ENCODE assay signal across 20 cellular contexts in the genomic region with DNA sequence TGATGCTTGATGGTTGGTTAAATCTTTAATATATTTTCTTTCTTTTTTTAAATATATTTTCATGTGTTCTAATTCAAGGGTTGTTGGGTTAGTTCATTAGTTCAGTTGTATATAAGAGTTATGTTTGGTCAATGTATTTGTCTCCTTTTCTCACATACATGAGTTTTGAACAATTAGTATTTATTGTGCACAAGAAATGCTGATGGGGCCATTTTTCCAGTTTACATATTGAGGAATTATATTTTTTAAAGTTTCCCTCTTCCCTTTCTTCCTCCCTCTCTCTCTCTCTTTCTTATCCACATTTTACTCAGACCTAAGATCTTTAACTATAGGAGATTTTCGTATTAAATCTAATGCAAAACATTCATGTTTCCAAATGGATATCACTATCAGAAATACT.
DNase-seq lines count a peak whose midpoint lies in the region; ATAC-seq, FAIRE-seq and TF ChIP-seq lines count a peak whose summit lies in the region.
"Had no signal": no experiment of that assay in that cellular context is flagged by ENCODE, and none has a peak within 500 bp of the region (broad histone marks: within the 10 kb centered on the region; RNA-seq: fewer than 3 reads in every experiment).

No MANE protein-coding gene starts in this region.

- H3K27me3 ChIP-seq in HepG2 (ENCODE audit: control insufficient read depth in 1 of 2, insufficient read depth in 2 of 2, low read length in 2 of 2) (no peaks in the 10 kb centered on the region), right lobe of liver (no peaks in the 10 kb centered on the region), OCI-LY1 (ENCODE audit: insufficient read depth, low read length) (no peaks in the 10 kb centered on the region), heart left ventricle (no peaks in the 10 kb centered on the region)
- H3K27me3 ChIP-seq: left lung, neural progenitor cell, SJCRH30, suprapubic skin had no signal

- no peak for TF ChIP-seq RAD21 in HepG2 (CRISPR knock-in tag; IDR thresholded peaks at IDR 0.05)

- H2AFZ ChIP-seq in HepG2 (ENCODE audit: low read length) (no peak overlapping the region), OCI-LY1 (ENCODE audit: low read length) (no peak overlapping the region)
- H2AFZ ChIP-seq: GM23248, neural progenitor cell had no signal

- H4K20me1 ChIP-seq in HepG2 (ENCODE audit: insufficient read depth, low read length), result no peaks in the 10 kb centered on the region
- H4K20me1 ChIP-seq in OCI-LY1 (ENCODE audit: insufficient read depth, low read length), result no peaks in the 10 kb centered on the region

- intact Hi-C loops in HepG2 (cut with micrococcal nuclease; ENCODE audit: unreplicated experiment), result no loop called here
- intact Hi-C loops in right lobe of liver (cut with DNase I), result no loop called here
- intact Hi-C loops in heart left ventricle (cut with DNase I), result loop anchor here in 3 of 10 donors (10.0 kb wide), 3 partner anchors 235 to 255 kb away; no protein-coding TSS in a partner anchor

- peak overlapping the region; percentile 27 for H3K27ac Mint-ChIP-seq in endothelial cell (ENCODE audit: unreplicated experiment)
- H3K27ac Mint-ChIP-seq: activated CD4-positive, alpha-beta T cell treated with anti-CD3 and anti-CD28 coated beads, Interleukin-2, amount 10 ng/mL, durations not matched to agents 24 days and 14 days; neural progenitor cell had no signal

- DNase-seq in HepG2 (ENCODE audit: low spot score) (no peak), right lobe of liver (no peak), endothelial cell (ENCODE audit: low spot score) (no peak), coronary artery (ENCODE audit: low spot score) (no peak), NCI-H748 treated with DMSO at 0.1 percent for 48 hours (lab: John Stamatoyannopoulos, UW) (no peak), heart left ventricle (no peak), MV-4-11 (lab: John Stamatoyannopoulos, UW) (no peak)
- DNase-seq: activated CD4-positive, alpha-beta T cell treated with anti-CD3 and anti-CD28 coated beads, Interleukin-2, amount 10 ng/mL, durations not matched to agents 24 days and 14 days; activated CD8-positive, alpha-beta memory T cell treated with anti-CD3 and anti-CD28 coated beads, Interleukin-2, amount 50 U/mL, for 4 hours; activated effector memory CD4-positive, alpha-beta T cell treated with Interleukin-2 at 50 U/mL for 16 hours; left lung; NCI-H2081 treated with DMSO at 0.1 percent for 48 hours had no signal

- H3K27me3 Mint-ChIP-seq in endothelial cell (ENCODE audit: unreplicated experiment), result peaks cover 3% of the 10 kb centered on the region
- H3K27me3 Mint-ChIP-seq: activated CD4-positive, alpha-beta T cell treated with anti-CD3 and anti-CD28 coated beads, Interleukin-2, amount 10 ng/mL, durations not matched to agents 24 days and 14 days; CD8-positive, alpha-beta memory T cell had no signal

- no peak overlapping the region for H3K9ac ChIP-seq in HepG2 (ENCODE audit: insufficient read depth, low read depth, low read length)
- H3K9ac ChIP-seq in OCI-LY1 (ENCODE audit: low read length), result no peak overlapping the region
- H3K9ac ChIP-seq: GM23248, neural progenitor cell had no signal

- TF ChIP-seq POLR2A in HepG2 (IDR thresholded peaks at IDR 0.05; ENCODE audit: insufficient read depth in 1 of 2, low read depth in 2 of 2, low read length in 2 of 2) (no peak), right lobe of liver (IDR thresholded peaks at IDR 0.05) (no peak), heart left ventricle (IDR thresholded peaks at IDR 0.05) (no peak)

- no TSS peak for BruUV-seq in HepG2 (replicated peaks; lab: Mats Ljungman, UMichigan)

- H3K9me3 Mint-ChIP-seq in endothelial cell (ENCODE audit: unreplicated experiment), result no peaks in the 10 kb centered on the region
- H3K9me3 Mint-ChIP-seq: activated CD4-positive, alpha-beta T cell treated with anti-CD3 and anti-CD28 coated beads, Interleukin-2, amount 10 ng/mL, durations not matched to agents 24 days and 14 days; CD8-positive, alpha-beta memory T cell; neural progenitor cell had no signal

- in situ Hi-C loops in HepG2 (cut with HindIII; ENCODE audit: extremely low pct_ligation_motif_present, low pct_unique_long_range_greater_than_20kb), result no loop called here

- TF ChIP-seq CTCF in HepG2 (CRISPR knock-in tag; IDR thresholded peaks at IDR 0.05), result no peak
- TF ChIP-seq CTCF in right lobe of liver (IDR thresholded peaks at IDR 0.05), result no peak
- TF ChIP-seq CTCF in OCI-LY1 (IDR thresholded peaks at IDR 0.05; ENCODE audit: low read length), result no peak
- no peak for TF ChIP-seq CTCF in endothelial cell (IDR thresholded peaks at IDR 0.05; ENCODE audit: unreplicated experiment)
- TF ChIP-seq CTCF in coronary artery (IDR thresholded peaks at IDR 0.05), result no peak
- no peak for TF ChIP-seq CTCF in heart left ventricle (IDR thresholded peaks at IDR 0.05)

- H3K9me3 ChIP-seq in HepG2 (ENCODE audit: low read length) (no peaks in the 10 kb centered on the region), right lobe of liver (no peaks in the 10 kb centered on the region), OCI-LY1 (ENCODE audit: low read length) (no peaks in the 10 kb centered on the region), heart left ventricle (no peaks in the 10 kb centered on the region)
- H3K9me3 ChIP-seq: left lung, SJCRH30, suprapubic skin had no signal

- H3K4me3 ChIP-seq in HepG2 (replicated peaks in 1 of 3; ENCODE audit: insufficient read depth in 1 of 3, low read depth in 2 of 3, low read length in 3 of 3), result no peak overlapping the region
- H3K4me3 ChIP-seq in right lobe of liver, result no peak overlapping the region
- no peak overlapping the region for H3K4me3 ChIP-seq in OCI-LY1 (ENCODE audit: low read depth, low read length, poor library complexity, severe bottlenecking)
- no peak overlapping the region for H3K4me3 ChIP-seq in coronary artery
- H3K4me3 ChIP-seq in heart left ventricle, result no peak overlapping the region
- H3K4me3 ChIP-seq: GM23248, left lung, neural progenitor cell, SJCRH30, suprapubic skin had no signal

- no peaks in the 10 kb centered on the region for H3K9me2 ChIP-seq in OCI-LY1 (ENCODE audit: low read depth, low read length)

- no peak overlapping the region for H3K4me3 Mint-ChIP-seq in endothelial cell (ENCODE audit: unreplicated experiment)
- H3K4me3 Mint-ChIP-seq: activated CD4-positive, alpha-beta T cell treated with anti-CD3 and anti-CD28 coated beads, Interleukin-2, amount 10 ng/mL, durations not matched to agents 24 days and 14 days; neural progenitor cell had no signal

- H3K4me1 ChIP-seq in HepG2 (ENCODE audit: insufficient read depth, low read length), result no peaks in the 10 kb centered on the region
- no peaks in the 10 kb centered on the region for H3K4me1 ChIP-seq in right lobe of liver
- H3K4me1 ChIP-seq in OCI-LY1 (ENCODE audit: insufficient read depth, low read length, severe bottlenecking), result peaks cover 27% of the 10 kb centered on the region
- peaks cover 0 to 19% (median 10%) of the 10 kb centered on the region in 12 donors for H3K4me1 ChIP-seq in heart left ventricle
- H3K4me1 ChIP-seq: neural progenitor cell, SJCRH30, suprapubic skin had no signal

- 98% methylated on average over 1 of the region's 1 CpG for WGBS in HepG2 (ENCODE audit: low lambda C conversion rate)
- WGBS in right lobe of liver (ENCODE audit: insufficient coverage, low coverage, low lambda C conversion rate, missing lambda C conversion rate), result 89% methylated on average over 1 of the region's 1 CpG
- 88 to 95% (median 92%) methylated on average over 1 of the region's 1 CpG for WGBS in heart left ventricle, 4 donors

- H3K27ac ChIP-seq in HepG2 (ENCODE audit: extremely low read length, insufficient read depth, low read length) (no peak overlapping the region), right lobe of liver (no peak overlapping the region), OCI-LY1 (ENCODE audit: low read depth, low read length, poor library complexity, severe bottlenecking) (peak overlapping the region; percentile 80), coronary artery (no peak overlapping the region), heart left ventricle (peak overlapping the region in 2 of 12 donors; percentile 25 to 63)
- H3K27ac ChIP-seq: GM23248, neural progenitor cell, SJCRH30, suprapubic skin had no signal

- no peaks in the 10 kb centered on the region for H3K36me3 Mint-ChIP-seq in endothelial cell (ENCODE audit: low read depth, unreplicated experiment)

- FAIRE-seq in HepG2 (lab: Jason Lieb, UNC), result no peak
- FAIRE-seq: urothelium cell line had no signal

- H3K4me2 ChIP-seq in HepG2 (ENCODE audit: low read depth, low read length), result no peak overlapping the region
- peak overlapping the region; percentile 21; the same call in 1 of the 2 replicates for H3K4me2 ChIP-seq in OCI-LY1 (ENCODE audit: low read length)
- H3K4me2 ChIP-seq: neural progenitor cell had no signal

- peaks cover 5% of the 10 kb centered on the region for H3F3A ChIP-seq in OCI-LY1 (ENCODE audit: insufficient read depth, low read length)

- TF ChIP-seq EP300 in HepG2 (IDR thresholded peaks at IDR 0.05; ENCODE audit: low read depth in 2 of 2, low read length in 2 of 2) (no peak), HepG2 (CRISPR knock-in tag; IDR thresholded peaks at IDR 0.05; ENCODE audit: borderline replicate concordance) (no peak)

- peaks cover 7% of the 10 kb centered on the region for H3K4me1 Mint-ChIP-seq in endothelial cell (ENCODE audit: unreplicated experiment)
- H3K4me1 Mint-ChIP-seq: neural progenitor cell had no signal

- CTCF ChIA-PET in HepG2 (lab: Yijun Ruan, JAX; ENCODE audit: low intra/inter-chr PET ratio, low total read pairs), result no interaction called here

- POLR2A ChIA-PET in HepG2 (lab: Yijun Ruan, JAX), result no interaction called here

- peaks cover 2 to 6% of the 10 kb centered on the region in 2 experiments for H3K36me3 ChIP-seq in HepG2 (replicated peaks in 1 of 2; ENCODE audit: control insufficient read depth in 1 of 2, insufficient read depth in 2 of 2, low read length in 2 of 2)
- peaks cover 0 to 29% (median 13%) of the 10 kb centered on the region in 4 donors for H3K36me3 ChIP-seq in right lobe of liver
- H3K36me3 ChIP-seq in OCI-LY1 (ENCODE audit: insufficient read depth, low read length), result peaks cover 76% of the 10 kb centered on the region
- H3K36me3 ChIP-seq in heart left ventricle, result peaks cover 0 to 66% (median 55%) of the 10 kb centered on the region in 9 donors
- H3K36me3 ChIP-seq: neural progenitor cell had no signal

- no peak for ATAC-seq in HepG2
- no peak for ATAC-seq in right lobe of liver
- no peak for ATAC-seq in heart left ventricle
- ATAC-seq: Panc1 had no signal

- H3K79me2 ChIP-seq in HepG2 (ENCODE audit: insufficient read depth, low read length) (no peaks in the 10 kb centered on the region), OCI-LY1 (ENCODE audit: insufficient read depth, low read length) (no peaks in the 10 kb centered on the region)
